Comparison of ENCODE assay signal across 1 cellular context in the genomic region with DNA sequence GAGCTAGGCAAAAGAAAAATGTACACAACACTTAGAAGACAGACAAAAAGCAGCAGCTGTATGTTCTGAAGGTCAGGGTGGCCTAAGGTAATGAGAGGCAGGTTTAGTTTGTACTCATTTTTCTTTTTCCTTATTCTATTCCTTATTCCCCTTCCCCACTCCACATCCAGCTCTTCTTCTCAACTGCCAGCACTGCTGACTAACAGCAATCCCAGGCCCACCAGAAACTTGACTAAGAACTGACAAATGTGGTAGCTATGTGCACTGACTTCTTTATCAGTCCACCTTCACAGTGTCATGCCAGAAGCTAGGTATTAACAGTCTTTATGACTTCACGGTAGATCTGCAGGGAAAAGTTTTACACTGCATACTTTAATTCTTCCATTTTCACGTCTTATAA.
TF ChIP-seq lines count a peak whose summit lies in the region.

No MANE protein-coding gene starts in this region.

TF ChIP-seq in HEK293T, 16 proteins besides CTCF, POLR2A, EP300 and RAD21 (continued from another document):
- TF ChIP-seq LEF1 (IDR thresholded peaks at IDR 0.05; ENCODE audit: borderline replicate concordance) (no peak), NFRKB (IDR thresholded peaks at IDR 0.05) (no peak), ELF4 (IDR thresholded peaks at IDR 0.05) (no peak), TARDBP (IDR thresholded peaks at IDR 0.05) (no peak), BHLHE40 (IDR thresholded peaks at IDR 0.05; ENCODE audit: borderline replicate concordance) (no peak), FOXA1 (IDR thresholded peaks at IDR 0.05) (no peak)
